ENCODE assay signal across 1 cellular context in the genomic region with DNA sequence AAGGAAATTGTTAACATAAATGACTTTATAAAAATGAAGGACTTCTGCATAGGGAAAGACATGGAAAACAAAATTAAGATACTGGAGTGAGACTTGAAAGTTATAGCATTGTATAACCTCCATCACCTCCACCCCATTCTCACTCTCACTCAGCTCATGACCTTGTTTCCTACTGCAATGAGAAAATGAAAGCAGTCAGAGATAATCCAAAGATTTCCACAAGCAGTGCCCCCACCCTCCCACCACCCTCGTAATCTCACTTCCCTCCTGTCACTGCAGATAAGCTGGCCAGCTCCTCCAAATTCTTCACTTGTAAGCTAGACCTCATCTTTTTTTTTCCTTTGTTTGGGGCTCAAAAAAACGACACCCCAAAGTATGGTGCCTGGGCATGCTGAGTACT.
TF ChIP-seq lines count a peak whose summit lies in the region.

No MANE protein-coding gene starts in this region.

TF ChIP-seq in K562, 482 proteins besides CTCF, POLR2A, EP300 and RAD21:
- TF ChIP-seq RCOR1 (IDR thresholded peaks at IDR 0.05; ENCODE audit: borderline replicate concordance in 1 of 2, low read depth in 2 of 2, low read length in 2 of 2) (0 out of 4 replicates have a peak, but pooled peaks of 1 of the 2 experiments have one; percentile 20), KDM1A (IDR thresholded peaks at IDR 0.05) (0 out of 4 replicates have a peak, but pooled peaks have one; percentile 16 to 36), TCF3 (CRISPR knock-in tag; IDR thresholded peaks at IDR 0.05) (0 out of 2 replicates have a peak, but pooled peaks have one; percentile 11), TEAD4 (IDR thresholded peaks at IDR 0.05; ENCODE audit: low read length) (no peak), TEAD4 (CRISPR knock-in tag; IDR thresholded peaks at IDR 0.05; ENCODE audit: borderline replicate concordance) (no peak), CBFA2T3 (IDR thresholded peaks at IDR 0.05) (peak; percentile 36), TAL1 (IDR thresholded peaks at IDR 0.05) (peak; percentile 19; the same call in 1 of the 2 replicates), VEZF1 (CRISPR knock-in tag; IDR thresholded peaks at IDR 0.05) (peak; percentile 73), ARID1B (IDR thresholded peaks at IDR 0.05) (0 out of 2 replicates have a peak, but pooled peaks have one; percentile 24), MYC (IDR thresholded peaks at IDR 0.05; ENCODE audit: low read depth, low read length) (no peak), MYC (CRISPR knock-in tag; IDR thresholded peaks at IDR 0.05; ENCODE audit: borderline replicate concordance, low read depth) (no peak)
- TF ChIP-seq, protein P1, sequence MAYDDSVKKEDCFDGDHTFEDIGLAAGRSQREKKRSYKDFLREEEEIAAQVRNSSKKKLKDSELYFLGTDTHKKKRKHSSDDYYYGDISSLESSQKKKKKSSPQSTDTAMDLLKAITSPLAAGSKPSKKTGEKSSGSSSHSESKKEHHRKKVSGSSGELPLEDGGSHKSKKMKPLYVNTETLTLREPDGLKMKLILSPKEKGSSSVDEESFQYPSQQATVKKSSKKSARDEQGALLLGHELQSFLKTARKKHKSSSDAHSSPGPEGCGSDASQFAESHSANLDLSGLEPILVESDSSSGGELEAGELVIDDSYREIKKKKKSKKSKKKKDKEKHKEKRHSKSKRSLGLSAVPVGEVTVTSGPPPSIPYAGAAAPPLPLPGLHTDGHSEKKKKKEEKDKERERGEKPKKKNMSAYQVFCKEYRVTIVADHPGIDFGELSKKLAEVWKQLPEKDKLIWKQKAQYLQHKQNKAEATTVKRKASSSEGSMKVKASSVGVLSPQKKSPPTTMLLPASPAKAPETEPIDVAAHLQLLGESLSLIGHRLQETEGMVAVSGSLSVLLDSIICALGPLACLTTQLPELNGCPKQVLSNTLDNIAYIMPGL (CRISPR knock-in tag; IDR thresholded peaks at IDR 0.05): no peak
